10 cellular contexts compared by ENCODE assay signal in the genomic region with DNA sequence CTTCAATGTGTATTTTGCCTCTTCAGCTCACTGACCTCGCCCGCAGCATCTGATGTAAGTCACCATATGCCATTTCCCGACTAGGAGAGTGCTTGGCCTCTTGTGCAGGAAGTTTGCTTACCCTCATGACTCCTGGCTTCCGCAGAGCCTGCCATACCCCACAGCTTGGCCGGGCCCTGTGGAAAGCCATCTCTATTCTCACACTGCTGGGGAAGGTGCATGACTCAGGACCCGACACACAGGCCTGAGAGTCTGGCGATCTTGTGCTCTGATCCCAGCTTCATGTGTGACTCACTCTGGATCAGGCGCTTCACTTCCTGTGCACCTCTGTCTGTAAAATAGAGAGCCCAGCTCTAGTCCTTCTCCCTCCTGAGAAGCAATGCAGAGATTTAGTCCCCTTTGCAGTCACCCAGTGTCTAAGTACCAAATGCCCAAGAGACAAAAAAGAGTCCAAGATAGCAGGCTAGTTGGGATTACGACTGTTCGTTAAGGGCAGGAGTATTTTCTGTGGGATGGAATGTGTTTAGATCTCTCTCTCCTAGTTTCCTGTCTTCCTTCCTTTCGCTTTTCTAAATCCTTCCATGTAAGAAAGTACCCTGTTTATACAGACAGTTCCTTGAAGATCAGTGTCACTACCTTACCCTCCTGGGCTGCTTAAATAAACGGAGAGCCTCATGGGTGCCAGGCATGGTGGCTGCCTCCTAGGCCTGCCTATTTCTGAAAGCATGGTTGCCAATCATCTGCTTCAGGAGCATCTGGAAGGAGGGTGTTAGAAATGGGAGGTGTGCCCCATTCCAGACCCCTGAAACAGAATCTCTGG.
DNase-seq lines count a peak whose midpoint lies in the region; ATAC-seq, FAIRE-seq and TF ChIP-seq lines count a peak whose summit lies in the region.
"Had no signal": no experiment of that assay in that cellular context is flagged by ENCODE, and none has a peak within 500 bp of the region (broad histone marks: within the 10 kb centered on the region; RNA-seq: fewer than 3 reads in every experiment).

No MANE protein-coding gene starts in this region.

- in situ Hi-C loops in mammary epithelial cell (cut with MboI; ENCODE audit: low sequenced_read_pairs in 2 of 2) = no loop called here

- H4K20me1 ChIP-seq in mammary epithelial cell (ENCODE audit: insufficient read depth, low read length) = no peaks in the 10 kb centered on the region

- H3K4me3 ChIP-seq in HUES6 (ENCODE audit: low read depth, low read length) = no peak overlapping the region
- H3K4me3 ChIP-seq in mammary epithelial cell (replicated peaks in 1 of 3; ENCODE audit: insufficient read depth in 1 of 3, low read depth in 2 of 3, low read length in 3 of 3) = no peak overlapping the region
- H3K4me3 ChIP-seq in lung = no peak overlapping the region
- H3K4me3 ChIP-seq: psoas muscle had no signal

- DNase-seq in AG20443 (ENCODE audit: low spot score) (peak; percentile 93), mammary epithelial cell (peak; percentile 92), lung (ENCODE audit: low spot score) (peak; percentile 48), GM19239 (ENCODE audit: insufficient read length, low spot score) (no peak), mesenteric fat pad (ENCODE audit: low spot score) (no peak), Ammon's horn (ENCODE audit: low spot score) (no peak)

- no peaks in the 10 kb centered on the region for H3K27me3 ChIP-seq in HUES6 (ENCODE audit: control insufficient read depth, insufficient read depth, low read length)
- no peaks in the 10 kb centered on the region for H3K27me3 ChIP-seq in mammary epithelial cell (ENCODE audit: insufficient read depth, low read length)
- H3K27me3 ChIP-seq in lung (ENCODE audit: control insufficient read depth, insufficient read depth) = no peaks in the 10 kb centered on the region

- peak overlapping the region; percentile 58 for H3K4me2 ChIP-seq in mammary epithelial cell (ENCODE audit: insufficient read depth, low read depth, low read length)

- ATAC-seq in lung (ENCODE audit: insufficient read depth, low FRiP score) (peak; percentile 91), GM21529 (IDR thresholded peaks at IDR 0.05; ENCODE audit: unreplicated experiment) (no peak)

- H3K27ac ChIP-seq in HUES6 (ENCODE audit: low read depth, low read length) (peak overlapping the region; percentile 20; the same call in 1 of the 2 replicates), mammary epithelial cell (ENCODE audit: insufficient read depth, low read depth, low read length) (peak overlapping the region; percentile 81), lung (ENCODE audit: low read depth in 1 of 2, low read length in 1 of 2) (peak overlapping the region in 1 of 2 donors; percentile 62)
- H3K27ac ChIP-seq: psoas muscle had no signal

- WGBS in mammary epithelial cell (ENCODE audit: low coverage, missing lambda C conversion rate) = 58% methylated on average over 11 of the region's 12 CpGs
- 59 to 83% methylated on average over 12 of the region's 12 CpGs for WGBS in lung, 2 donors

- CTCF ChIA-PET in mammary epithelial cell (lab: Charles Lee; ENCODE audit: low non-redundant PET) = no interaction called here

- dilution Hi-C loops in mammary epithelial cell (cut with HindIII; ENCODE audit: low sequenced_read_pairs) = no loop called here

- H3K79me2 ChIP-seq in mammary epithelial cell (ENCODE audit: insufficient read depth, low read length) = no peaks in the 10 kb centered on the region

- H3K4me1 ChIP-seq in HUES6 (ENCODE audit: control insufficient read depth, insufficient read depth, low read length) = peaks cover 14% of the 10 kb centered on the region
- peaks cover 21% of the 10 kb centered on the region for H3K4me1 ChIP-seq in mammary epithelial cell (ENCODE audit: insufficient read depth, low read length)
- peaks cover 0 to 4% of the 10 kb centered on the region in 2 donors for H3K4me1 ChIP-seq in lung (ENCODE audit: control insufficient read depth in 2 of 2, insufficient read depth in 2 of 2, low read length in 2 of 2)
- H3K4me1 ChIP-seq: psoas muscle had no signal

- H3K36me3 ChIP-seq in HUES6 (ENCODE audit: control insufficient read depth, insufficient read depth, low read length) = no peaks in the 10 kb centered on the region
- no peaks in the 10 kb centered on the region for H3K36me3 ChIP-seq in mammary epithelial cell (ENCODE audit: insufficient read depth, low read length)
- peaks cover 0 to 3% of the 10 kb centered on the region in 2 donors for H3K36me3 ChIP-seq in lung (ENCODE audit: control insufficient read depth in 2 of 2, insufficient read depth in 2 of 2, low read length in 2 of 2)

- peak overlapping the region; percentile 97 for H2AFZ ChIP-seq in mammary epithelial cell (ENCODE audit: low read depth, low read length)

- intact Hi-C loops in mammary epithelial cell (cut with micrococcal nuclease) = no loop called here

- TF ChIP-seq CTCF in mammary epithelial cell (conservative IDR thresholded peaks at IDR 0.05 in 1 of 2, IDR thresholded peaks at IDR 0.05 in 1 of 2; ENCODE audit: extremely low read depth in 1 of 2, insufficient read depth in 1 of 2, low read depth in 1 of 2, low read length in 2 of 2) (no peak), lung (IDR thresholded peaks at IDR 0.05; ENCODE audit: control extremely low read depth, extremely low read depth) (no peak)

- BruUV-seq in mammary epithelial cell (replicated peaks; lab: Mats Ljungman, UMichigan) = TSS peak; percentile 58

- H3K9me3 ChIP-seq in HUES6 (ENCODE audit: control insufficient read depth, insufficient read depth, low read depth, low read length) (no peaks in the 10 kb centered on the region), mammary epithelial cell (replicated peaks; ENCODE audit: insufficient read depth, low read length) (no peaks in the 10 kb centered on the region), lung (ENCODE audit: control insufficient read depth in 2 of 2, insufficient read depth in 1 of 2, low read length in 1 of 2) (no peaks in the 10 kb centered on the region)
- H3K9me3 ChIP-seq: psoas muscle had no signal

- H3K9ac ChIP-seq in HUES6 (ENCODE audit: low read length) (no peak overlapping the region), mammary epithelial cell (ENCODE audit: insufficient read depth, low read length) (peak overlapping the region; percentile 38)

- no peak for FAIRE-seq in GM19239 (lab: Jason Lieb, UNC)
- FAIRE-seq: GM18507 had no signal

Comparison
In these comparisons a context has a peak if more than half of its experiments do, and no peak if none do; other contexts are left out.
1. DNase-seq: peak in AG20443 (single experiment), mammary epithelial cell (single experiment) and lung (single experiment); none in GM19239 (single experiment), mesenteric fat pad (single experiment) and Ammon's horn (single experiment).